Comparison of ENCODE assay signal across 20 cellular contexts in genomic region chr7:148275359-148275890, GRCh38.
A peak's percentile ranks its signal among the peaks of the same experiment; 100 is the strongest.
DNase-seq lines count a peak whose midpoint lies in the region; ATAC-seq and TF ChIP-seq lines count a peak whose summit lies in the region.
"Had no signal": no experiment of that assay in that cellular context is flagged by ENCODE, and none has a peak within 500 bp of the region (broad histone marks: within the 10 kb centered on the region; RNA-seq: fewer than 3 reads in every experiment).

No MANE protein-coding gene starts in this region.

- H3K27ac ChIP-seq in neural cell (ENCODE audit: low read length) = peak overlapping the region; percentile 100
- no peak overlapping the region for H3K27ac ChIP-seq in Karpas-422 (ENCODE audit: low read length)
- H3K27ac ChIP-seq: 22Rv1, A549 had no signal

- CTCF ChIA-PET in activated naive CD4-positive, alpha-beta T cell treated with anti-CD3 and anti-CD28 coated beads for 36 hours (lab: Charles Lee) = interaction anchor here (2.7 kb wide), 1 partner anchor 10 kb away, joined by 13 read pairs; no protein-coding TSS in a partner anchor

- H3K4me1 ChIP-seq in Karpas-422 (ENCODE audit: low read length) = peaks cover 15% of the 10 kb centered on the region
- H3K4me1 ChIP-seq: A549 had no signal

- no peaks in the 10 kb centered on the region for H3K79me2 ChIP-seq in neural cell (replicated peaks; ENCODE audit: insufficient read depth, low read length)
- H3K79me2 ChIP-seq in Karpas-422 (ENCODE audit: low read length) = no peaks in the 10 kb centered on the region

- no peak for TF ChIP-seq EP300 in neural cell (conservative IDR thresholded peaks at IDR 0.05; ENCODE audit: poor library complexity, severe bottlenecking)

- H3K4me3 Mint-ChIP-seq in activated naive CD4-positive, alpha-beta T cell treated with anti-CD3 and anti-CD28 coated beads, Interleukin-2, amount 50 U/mL, for 24 hours = no peak overlapping the region
- H3K4me3 Mint-ChIP-seq in activated naive CD4-positive, alpha-beta T cell treated with anti-CD3 and anti-CD28 coated beads for 36 hours = no peak overlapping the region
- H3K4me3 Mint-ChIP-seq in T-helper 17 cell = peak overlapping the region; percentile 43
- no peak overlapping the region for H3K4me3 Mint-ChIP-seq in activated T-cell treated with anti-CD3 and anti-CD28 coated beads, Interleukin-2, amount 50 U/mL, for 24 hours
- H3K4me3 Mint-ChIP-seq: CD4-positive, CD25-positive, alpha-beta regulatory T cell; CD8-positive, alpha-beta memory T cell; HFFc6 had no signal

- DNase-seq in activated naive CD4-positive, alpha-beta T cell treated with anti-CD3 and anti-CD28 coated beads for 36 hours = no peak
- DNase-seq in T-helper 17 cell (no peak), Karpas-422 (no peak)
- DNase-seq in activated T-cell treated with anti-CD3 and anti-CD28 coated beads, Interleukin-2, amount 50 U/mL, for 24 hours = no peak
- DNase-seq: AML-193; C1 segment of cervical spinal cord; CD4-positive, CD25-positive, alpha-beta regulatory T cell; CD8-positive, alpha-beta memory T cell; COR-L47; GOT3; H7; HFFc6; IMR-90 had no signal

- H3K9me2 ChIP-seq in neural cell (ENCODE audit: insufficient read depth, low read length) = no peaks in the 10 kb centered on the region
- no peaks in the 10 kb centered on the region for H3K9me2 ChIP-seq in Karpas-422 (replicated peaks; ENCODE audit: insufficient read depth, low read length)

- H3K36me3 Mint-ChIP-seq in activated naive CD4-positive, alpha-beta T cell treated with anti-CD3 and anti-CD28 coated beads, Interleukin-2, amount 50 U/mL, for 24 hours = no peaks in the 10 kb centered on the region
- H3K36me3 Mint-ChIP-seq in activated naive CD4-positive, alpha-beta T cell treated with anti-CD3 and anti-CD28 coated beads for 36 hours (ENCODE audit: low read depth) = no peaks in the 10 kb centered on the region
- H3K36me3 Mint-ChIP-seq in T-helper 17 cell (ENCODE audit: low read depth) = peaks cover 5% of the 10 kb centered on the region
- H3K36me3 Mint-ChIP-seq in activated T-cell treated with anti-CD3 and anti-CD28 coated beads, Interleukin-2, amount 50 U/mL, for 24 hours (ENCODE audit: low read depth) = no peaks in the 10 kb centered on the region
- H3K36me3 Mint-ChIP-seq: CD4-positive, CD25-positive, alpha-beta regulatory T cell; CD8-positive, alpha-beta memory T cell had no signal

- peak overlapping the region; percentile 8 for H3K27ac Mint-ChIP-seq in activated naive CD4-positive, alpha-beta T cell treated with anti-CD3 and anti-CD28 coated beads, Interleukin-2, amount 50 U/mL, for 24 hours
- no peak overlapping the region for H3K27ac Mint-ChIP-seq in activated naive CD4-positive, alpha-beta T cell treated with anti-CD3 and anti-CD28 coated beads for 36 hours
- no peak overlapping the region for H3K27ac Mint-ChIP-seq in T-helper 17 cell
- H3K27ac Mint-ChIP-seq in activated T-cell treated with anti-CD3 and anti-CD28 coated beads, Interleukin-2, amount 50 U/mL, for 24 hours = no peak overlapping the region
- H3K27ac Mint-ChIP-seq: CD8-positive, alpha-beta memory T cell; HFFc6 had no signal

- H3K4me3 ChIP-seq in neural cell (ENCODE audit: low read length) = peak overlapping the region; percentile 59
- H3K4me3 ChIP-seq in Karpas-422 (ENCODE audit: low read length) = no peak overlapping the region
- H3K4me3 ChIP-seq: A549 had no signal

- TF ChIP-seq RAD21 in neural cell (conservative IDR thresholded peaks at IDR 0.05) = no peak

- no peaks in the 10 kb centered on the region for H4K20me1 ChIP-seq in neural cell (ENCODE audit: insufficient read depth)
- no peaks in the 10 kb centered on the region for H4K20me1 ChIP-seq in Karpas-422 (ENCODE audit: insufficient read depth, low read depth, low read length)

- no peaks in the 10 kb centered on the region for H3K9me3 Mint-ChIP-seq in activated naive CD4-positive, alpha-beta T cell treated with anti-CD3 and anti-CD28 coated beads, Interleukin-2, amount 50 U/mL, for 24 hours
- no peaks in the 10 kb centered on the region for H3K9me3 Mint-ChIP-seq in activated naive CD4-positive, alpha-beta T cell treated with anti-CD3 and anti-CD28 coated beads for 36 hours
- no peaks in the 10 kb centered on the region for H3K9me3 Mint-ChIP-seq in activated T-cell treated with anti-CD3 and anti-CD28 coated beads, Interleukin-2, amount 50 U/mL, for 24 hours
- H3K9me3 Mint-ChIP-seq: CD4-positive, CD25-positive, alpha-beta regulatory T cell had no signal

- no peak overlapping the region for H2AFZ ChIP-seq in neural cell (ENCODE audit: low read depth, low read length)
- no peak overlapping the region for H2AFZ ChIP-seq in Karpas-422 (ENCODE audit: low read length)

- no peak overlapping the region for H3K4me2 ChIP-seq in neural cell (ENCODE audit: low read length)
- H3K4me2 ChIP-seq in Karpas-422 (ENCODE audit: low read depth, low read length, poor library complexity, severe bottlenecking) = no peak overlapping the region
- H3K4me2 ChIP-seq: A549 had no signal

- ATAC-seq in T-helper 17 cell = no peak
- ATAC-seq in HG02840 (IDR thresholded peaks at IDR 0.05; ENCODE audit: low FRiP score, unreplicated experiment) = no peak
- no peak for ATAC-seq in GM18517 (IDR thresholded peaks at IDR 0.05; ENCODE audit: unreplicated experiment)
- ATAC-seq: A549, HCT116 had no signal

- H3K9me3 ChIP-seq in T-helper 17 cell (ENCODE audit: control insufficient read depth, low read length, poor library complexity, severe bottlenecking) (no peaks in the 10 kb centered on the region), neural cell (ENCODE audit: low read length) (no peaks in the 10 kb centered on the region), Karpas-422 (ENCODE audit: low read length) (no peaks in the 10 kb centered on the region)
- H3K9me3 ChIP-seq: A549 had no signal

- H3K9ac ChIP-seq in neural cell (ENCODE audit: low read length) = peak overlapping the region; percentile 93
- H3K9ac ChIP-seq in Karpas-422 (ENCODE audit: low read length) = no peak overlapping the region

- H3K27me3 ChIP-seq in neural cell (ENCODE audit: insufficient read depth, low read depth, low read length) = no peaks in the 10 kb centered on the region
- no peaks in the 10 kb centered on the region for H3K27me3 ChIP-seq in Karpas-422 (ENCODE audit: low read length)

- intact Hi-C loops in activated naive CD4-positive, alpha-beta T cell treated with anti-CD3 and anti-CD28 coated beads for 36 hours (cut with micrococcal nuclease) = no loop called here

- H3K36me3 ChIP-seq in neural cell (ENCODE audit: insufficient read depth, low read length) (no peaks in the 10 kb centered on the region), Karpas-422 (ENCODE audit: insufficient read depth, low read length) (no peaks in the 10 kb centered on the region)

- peaks cover 14% of the 10 kb centered on the region for H3K4me1 Mint-ChIP-seq in activated naive CD4-positive, alpha-beta T cell treated with anti-CD3 and anti-CD28 coated beads, Interleukin-2, amount 50 U/mL, for 24 hours
- H3K4me1 Mint-ChIP-seq in activated naive CD4-positive, alpha-beta T cell treated with anti-CD3 and anti-CD28 coated beads for 36 hours (ENCODE audit: low read depth) = peaks cover 12% of the 10 kb centered on the region
- H3K4me1 Mint-ChIP-seq in T-helper 17 cell = peaks cover 14% of the 10 kb centered on the region
- H3K4me1 Mint-ChIP-seq in activated T-cell treated with anti-CD3 and anti-CD28 coated beads, Interleukin-2, amount 50 U/mL, for 24 hours (ENCODE audit: low read depth) = peaks cover 10% of the 10 kb centered on the region

- peaks cover 8% of the 10 kb centered on the region for H3F3A ChIP-seq in neural cell (ENCODE audit: insufficient read depth, low read length, poor library complexity, severe bottlenecking)

- peaks cover 4% of the 10 kb centered on the region for H3K27me3 Mint-ChIP-seq in activated naive CD4-positive, alpha-beta T cell treated with anti-CD3 and anti-CD28 coated beads, Interleukin-2, amount 50 U/mL, for 24 hours
- peaks cover 3% of the 10 kb centered on the region for H3K27me3 Mint-ChIP-seq in activated naive CD4-positive, alpha-beta T cell treated with anti-CD3 and anti-CD28 coated beads for 36 hours (ENCODE audit: low read depth)
- peaks cover 37% of the 10 kb centered on the region for H3K27me3 Mint-ChIP-seq in T-helper 17 cell
- peaks cover 17% of the 10 kb centered on the region for H3K27me3 Mint-ChIP-seq in activated T-cell treated with anti-CD3 and anti-CD28 coated beads, Interleukin-2, amount 50 U/mL, for 24 hours

- TF ChIP-seq CTCF in neural cell (IDR thresholded peaks at IDR 0.05; ENCODE audit: poor library complexity, severe bottlenecking) = no peak

TF ChIP-seq in neural cell, 6 proteins besides CTCF, POLR2A, EP300 and RAD21:
- no peak for TF ChIP-seq SMC3 (conservative IDR thresholded peaks at IDR 0.05; ENCODE audit: poor library complexity)
- no peak for TF ChIP-seq REST (IDR thresholded peaks at IDR 0.05; ENCODE audit: borderline replicate concordance)
- TF ChIP-seq EZH2 (IDR thresholded peaks at IDR 0.05; ENCODE audit: borderline replicate concordance, insufficient read depth, low read length, poor library complexity, severe bottlenecking) = no peak
- no peak for TF ChIP-seq MXI1 (conservative IDR thresholded peaks at IDR 0.05; ENCODE audit: poor library complexity, severe bottlenecking)
- no peak for TF ChIP-seq TAF1 (IDR thresholded peaks at IDR 0.05; ENCODE audit: low read depth)
- no peak for TF ChIP-seq POLR2AphosphoS5 (IDR thresholded peaks at IDR 0.05)
